In the genomic region with DNA sequence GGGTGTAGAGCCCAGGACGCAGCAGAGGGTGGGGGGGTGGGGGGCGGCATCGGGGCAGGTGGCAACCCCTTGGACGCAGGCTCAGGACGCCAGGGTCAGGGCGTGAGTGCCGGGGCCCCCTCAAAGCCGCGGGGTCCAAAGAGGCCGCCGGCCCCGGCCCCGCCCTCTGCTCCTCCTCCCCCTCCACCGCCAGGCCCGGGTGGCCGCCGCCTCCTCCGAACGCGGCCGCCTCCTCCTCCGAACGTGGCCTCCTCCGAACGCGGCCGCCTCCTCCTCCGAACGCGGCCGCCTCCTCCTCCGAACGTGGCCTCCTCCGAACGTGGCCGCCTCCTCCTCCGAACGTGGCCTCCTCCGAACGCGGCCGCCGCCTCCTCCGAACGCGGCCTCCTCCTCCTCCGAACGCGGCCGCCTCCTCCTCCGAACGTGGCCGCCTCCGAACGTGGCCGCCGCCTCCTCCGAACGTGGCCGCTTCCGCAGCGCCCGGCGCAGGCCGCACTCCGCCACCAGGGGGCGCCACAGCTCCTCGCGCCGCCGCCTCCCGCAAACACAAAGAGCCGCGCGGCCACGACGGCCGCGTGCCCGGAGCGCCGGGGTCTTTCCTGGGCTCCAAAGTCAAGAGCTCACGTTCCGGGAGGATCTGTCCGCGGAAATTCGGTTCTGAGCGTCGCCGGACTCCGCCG, we compare ENCODE assay signal across 8 cellular contexts. TPM values are rescaled to one million over a fixed set of nuclear protein-coding genes. Genes with fewer than 3 reads are reported as not detected.
DNase-seq lines count a peak whose midpoint lies in the region; ATAC-seq, FAIRE-seq and TF ChIP-seq lines count a peak whose summit lies in the region.

No MANE protein-coding gene starts in this region.

- FAIRE-seq in pancreas (lab: Jason Lieb, UNC), result no peak

- intact Hi-C loops in pancreas (cut with DNase I), result loop anchor here in 1 of 3 donors (5.0 kb wide), 1 partner anchor 68 kb away; no protein-coding TSS in a partner anchor
- intact Hi-C loops in transverse colon (cut with DNase I; ENCODE audit: low total_unique reads), result loop anchor here (2.0 kb wide), 1 partner anchor 32 kb away; no protein-coding TSS in a partner anchor

- DNase-seq in SIG-M5 treated with dmso at 0.1 percent for 504 hours (lab: John Stamatoyannopoulos, UW; ENCODE audit: unreplicated experiment), result peak; percentile 58
- no peak for DNase-seq in SIG-M5 (lab: John Stamatoyannopoulos, UW)
- DNase-seq in KBM-7, result peak; percentile 95
- peak; percentile 65 for DNase-seq in SK-MEL-5 (ENCODE audit: low read depth, low spot score)
- DNase-seq in activated gamma-delta T cell treated with anti-CD3 and anti-CD28 coated beads, Interleukin-2, amount 50 U/mL, for 16 hours (ENCODE audit: low read depth), result peak; percentile 77
- peak; percentile 61 to 97 (median 85) for DNase-seq in pancreas
- DNase-seq in transverse colon, result peak; percentile 83

- H3K4me1 ChIP-seq in gastroesophageal sphincter (peaks cover 0 to 37% (median 9%) of the 10 kb centered on the region in 3 donors), pancreas (no peaks in the 10 kb centered on the region), transverse colon (peaks cover 0 to 33% (median 20%) of the 10 kb centered on the region in 4 donors)

- H3K36me3 ChIP-seq in gastroesophageal sphincter (no peaks in the 10 kb centered on the region), pancreas (no peaks in the 10 kb centered on the region), transverse colon (no peaks in the 10 kb centered on the region)

- TF ChIP-seq POLR2A in gastroesophageal sphincter (IDR thresholded peaks at IDR 0.05), result no peak
- no peak for TF ChIP-seq POLR2A in transverse colon (IDR thresholded peaks at IDR 0.05)

- TF ChIP-seq EP300 in gastroesophageal sphincter (IDR thresholded peaks at IDR 0.05) (no peak), transverse colon (IDR thresholded peaks at IDR 0.05; ENCODE audit: low read depth) (no peak)

- H3K27ac ChIP-seq in gastroesophageal sphincter, result peak overlapping the region in 2 of 4 donors; percentile 40 to 49
- no peak overlapping the region for H3K27ac ChIP-seq in pancreas
- H3K27ac ChIP-seq in transverse colon, result peak overlapping the region in 3 of 4 donors; percentile 16 to 36 (median 19)

- no peaks in the 10 kb centered on the region for H3K9me3 ChIP-seq in gastroesophageal sphincter
- H3K9me3 ChIP-seq in pancreas, result no peaks in the 10 kb centered on the region
- no peaks in the 10 kb centered on the region for H3K9me3 ChIP-seq in transverse colon

- peak overlapping the region; percentile 38 to 54 for H3K4me3 ChIP-seq in gastroesophageal sphincter
- peak overlapping the region; percentile 6 to 47 (median 19) for H3K4me3 ChIP-seq in pancreas
- peak overlapping the region in 3 of 4 donors; percentile 20 to 54 (median 34) for H3K4me3 ChIP-seq in transverse colon

- in situ Hi-C loops in KBM-7 (cut with MboI; ENCODE audit: low pct_unique_long_range_greater_than_20kb, low sequenced_read_pairs) (no loop called here), SK-MEL-5 (cut with HindIII; ENCODE audit: low pct_unique_long_range_greater_than_20kb, low sequenced_read_pairs) (no loop called here), transverse colon (cut with MboI; ENCODE audit: low pct_ligation_motif_present in 1 of 4, low pct_unique_long_range_greater_than_20kb in 1 of 4, low sequenced_read_pairs in 3 of 4) (no loop called here)

- ATAC-seq in gastroesophageal sphincter (peak; percentile 91), pancreas (peak; percentile 91 to 94 (median 92))

- peak in 3 of 4 experiments; percentile 95 to 99 (median 98) for TF ChIP-seq CTCF in gastroesophageal sphincter (IDR thresholded peaks at IDR 0.05)
- TF ChIP-seq CTCF in pancreas (IDR thresholded peaks at IDR 0.05), result peak; percentile 94 to 98 (median 97)
- peak; percentile 53 to 98 (median 93) for TF ChIP-seq CTCF in transverse colon (IDR thresholded peaks at IDR 0.05)

- WGBS in gastroesophageal sphincter (ENCODE audit: low coverage in 1 of 2), 2 donors, result 0 to 10% methylated on average over 2 to 6 of the region's 92 CpGs
- 1 to 4% methylated on average over 42 to 92 of the region's 92 CpGs for WGBS in pancreas, 2 donors
- WGBS in transverse colon (ENCODE audit: low coverage in 1 of 2), 2 donors, result 17% methylated on average over 53 of the region's 92 CpGs; no CpG with 5 or more reads in 1 of the 2 donors

- peaks cover 32% of the 10 kb centered on the region for H3K27me3 ChIP-seq in gastroesophageal sphincter
- no peaks in the 10 kb centered on the region for H3K27me3 ChIP-seq in pancreas
- peaks cover 60% of the 10 kb centered on the region for H3K27me3 ChIP-seq in transverse colon

RNA-seq across cellular contexts. Expression of gene SAMD11, which starts 19.3 kb away (rescaled TPM):
- total RNA-seq in SK-MEL-5 (2014; rRNA removed; shearing (Covaris generic)), result not detected in 2 replicates
- 0.27 and 1.2 TPM in 2 replicates for polyA plus RNA-seq in SK-MEL-5 (2015; cell fraction: cytosol; rRNA removed)
- polyA plus RNA-seq in SK-MEL-5 (2015; cell fraction: nucleus; rRNA removed), result 0.38 and 5.4 TPM in 2 replicates
- total RNA-seq in gastroesophageal sphincter, result 10 to 100 TPM; 14.2 to 21.2 (median 17.4) TPM
- 1 to 10 TPM in 5 of 6 donors, under 1 TPM in 1; 0.19 to 8.2 (median 2.0) TPM for total RNA-seq in pancreas
- polyA plus RNA-seq in pancreas, result 10 to 100 TPM in 1 of 2 donors, 1 to 10 TPM in 1; 7.6 to 23.7 TPM
- total RNA-seq in transverse colon, result 10 to 100 TPM in 1 of 4 donors, 1 to 10 TPM in 2, not detected in 1; 2.2 to 26.9 (median 3.0) TPM

RNA-seq across cellular contexts. Expression of gene NOC2L, which starts 54.6 kb away (rescaled TPM):
- 117 and 123 TPM in 2 replicates for total RNA-seq in SK-MEL-5 (2014; rRNA removed; shearing (Covaris generic))
- polyA plus RNA-seq in SK-MEL-5 (2015; cell fraction: cytosol; rRNA removed), result 121 and 129 TPM in 2 replicates
- 131 and 142 TPM in 2 replicates for polyA plus RNA-seq in SK-MEL-5 (2015; cell fraction: nucleus; rRNA removed)
- total RNA-seq in gastroesophageal sphincter (10 to 100 TPM; 36.3 to 54.1 (median 45.2) TPM), pancreas (10 to 100 TPM; 23.3 to 43.9 (median 30.7) TPM), transverse colon (10 to 100 TPM; 17.6 to 50.4 (median 31.6) TPM)
- 10 to 100 TPM; 79.3 to 86.5 TPM for polyA plus RNA-seq in pancreas

RNA-seq across cellular contexts. Expression of gene KLHL17, which starts 56.0 kb away (rescaled TPM):
- total RNA-seq in SK-MEL-5 (2014; rRNA removed; shearing (Covaris generic)), result 5.3 and 6.3 TPM in 2 replicates
- polyA plus RNA-seq in SK-MEL-5 (2015; cell fraction: cytosol; rRNA removed), result 10.2 and 10.4 TPM in 2 replicates
- 213 and 255 TPM in 2 replicates for polyA plus RNA-seq in SK-MEL-5 (2015; cell fraction: nucleus; rRNA removed)
- total RNA-seq in gastroesophageal sphincter (10 to 100 TPM in 2 of 4 donors, 1 to 10 TPM in 2; 3.6 to 12.0 (median 10.1) TPM), pancreas (10 to 100 TPM in 1 of 6 donors, 1 to 10 TPM in 5; 3.1 to 12.0 (median 5.9) TPM), transverse colon (10 to 100 TPM; 10.8 to 26.1 (median 11.4) TPM)
- polyA plus RNA-seq in pancreas, result 10 to 100 TPM; 22.7 to 24.1 TPM

Comparison
In these comparisons a context has a peak if more than half of its experiments do, and no peak if none do; other contexts are left out.
1. H3K27ac ChIP-seq: peak in transverse colon (3 of 4); none in pancreas (0 of 4).
2. Peak in every context shown above with its lines, with median percentiles within 50 percentile points of each other: H3K4me3 ChIP-seq and CTCF ChIP-seq.